12 cellular contexts compared by ENCODE assay signal in the genomic region with DNA sequence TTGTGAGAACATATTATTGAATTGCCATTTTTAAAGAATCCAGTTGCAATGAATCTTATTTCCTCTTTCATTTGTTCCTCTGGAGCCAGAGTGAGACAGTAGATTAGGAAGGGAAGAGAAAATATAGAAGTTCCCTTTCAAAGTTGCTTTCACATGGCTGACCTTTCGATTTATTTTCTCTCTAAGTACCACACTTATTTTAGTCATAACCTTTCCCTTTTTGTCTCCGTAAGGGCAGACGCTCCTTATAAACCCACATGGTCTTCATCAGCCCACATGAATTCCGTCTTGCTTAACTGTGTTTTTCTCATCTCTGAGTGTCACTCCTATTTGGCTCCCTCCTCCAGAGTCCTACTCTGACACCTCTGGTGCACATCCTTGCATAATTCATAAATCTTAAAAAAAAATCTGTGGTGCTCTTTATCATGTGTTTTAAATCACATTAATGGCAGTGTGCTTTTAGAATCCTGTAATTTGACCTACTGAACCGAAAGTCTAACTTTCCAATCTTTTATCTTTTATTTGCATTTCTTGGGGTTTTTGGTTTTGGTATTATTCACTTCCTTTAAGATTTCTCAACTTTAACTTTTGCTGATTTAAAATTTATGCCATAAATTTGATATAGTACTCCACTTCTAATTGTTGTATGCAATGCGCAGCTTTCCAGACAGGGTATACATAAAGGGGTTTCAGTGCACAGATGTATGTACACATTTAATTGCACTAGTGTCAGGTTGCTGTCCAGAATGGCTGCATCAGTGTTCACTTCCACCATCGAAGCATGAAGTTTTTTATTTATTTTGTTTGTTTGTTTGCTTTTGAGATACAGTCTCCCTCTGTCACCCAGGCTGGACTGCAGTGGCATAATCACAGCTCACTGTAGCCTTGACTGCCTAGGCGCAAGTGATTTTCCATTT. TPM values are rescaled to one million over a fixed set of nuclear protein-coding genes. Genes with fewer than 3 reads are reported as not detected.
A peak's percentile ranks its signal among the peaks of the same experiment; 100 is the strongest.
DNase-seq lines count a peak whose midpoint lies in the region; ATAC-seq and TF ChIP-seq lines count a peak whose summit lies in the region.
"Had no signal": no experiment of that assay in that cellular context is flagged by ENCODE, and none has a peak within 500 bp of the region (broad histone marks: within the 10 kb centered on the region; RNA-seq: fewer than 3 reads in every experiment).

No MANE protein-coding gene starts in this region.

- TF ChIP-seq EP300 in tibial nerve (IDR thresholded peaks at IDR 0.05): no peak

- WGBS in smooth muscle cell (ENCODE audit: low lambda C conversion rate): 61% methylated on average over 8 of the region's 8 CpGs
- 48 to 51% methylated on average over 8 of the region's 8 CpGs for WGBS in tibial nerve, 2 donors

- H3K27ac ChIP-seq in smooth muscle cell (ENCODE audit: low read depth): no peak overlapping the region
- H3K27ac ChIP-seq in tibial nerve: peak overlapping the region in 1 of 4 donors; percentile 17
- H3K27ac ChIP-seq: BLaER1, pancreas, stomach had no signal

- H3F3A ChIP-seq in smooth muscle cell (ENCODE audit: low read depth): no peaks in the 10 kb centered on the region

- no peak for TF ChIP-seq CTCF in smooth muscle cell (IDR thresholded peaks at IDR 0.05; ENCODE audit: borderline replicate concordance, insufficient read depth, poor library complexity, severe bottlenecking)
- no peak for TF ChIP-seq CTCF in tibial nerve (IDR thresholded peaks at IDR 0.05)

- CTCF ChIA-PET in activated CD4-positive, alpha-beta memory T cell treated with anti-CD3 and anti-CD28 coated beads for 36 hours (lab: Charles Lee): interaction anchor here (0.7 kb wide), 1 partner anchor 30 kb away, joined by 3 read pairs; no protein-coding TSS in a partner anchor
- CTCF ChIA-PET in activated CD4-positive, alpha-beta memory T cell treated with anti-CD3 and anti-CD28 coated beads, Interleukin-2, amount 10 ng/mL, durations not matched to agents 7 days and 5 days (lab: Charles Lee): no interaction called here

- H3K36me3 ChIP-seq in smooth muscle cell (ENCODE audit: low read depth) (no peaks in the 10 kb centered on the region), tibial nerve (no peaks in the 10 kb centered on the region)
- H3K36me3 ChIP-seq: BLaER1, pancreas, stomach had no signal

- H4K20me1 ChIP-seq in smooth muscle cell (ENCODE audit: low read depth): no peaks in the 10 kb centered on the region
- H4K20me1 ChIP-seq: BLaER1 had no signal

- no peaks in the 10 kb centered on the region for H3K36me3 Mint-ChIP-seq in activated CD4-positive, alpha-beta memory T cell treated with anti-CD3 and anti-CD28 coated beads for 36 hours
- H3K36me3 Mint-ChIP-seq in activated CD4-positive, alpha-beta memory T cell treated with anti-CD3 and anti-CD28 coated beads, Interleukin-2, amount 10 ng/mL, durations not matched to agents 7 days and 5 days (ENCODE audit: low read depth): no peaks in the 10 kb centered on the region
- no peaks in the 10 kb centered on the region for H3K36me3 Mint-ChIP-seq in activated T-helper 17 cell treated with anti-CD3 and anti-CD28 coated beads, Interleukin-2, amount 50 U/mL, for 72 hours (ENCODE audit: low read depth)

- H2AFZ ChIP-seq in smooth muscle cell (ENCODE audit: low read depth): no peak overlapping the region

- H3K79me2 ChIP-seq in smooth muscle cell (ENCODE audit: low read depth): no peaks in the 10 kb centered on the region

- no peak overlapping the region for H3K27ac Mint-ChIP-seq in activated CD4-positive, alpha-beta memory T cell treated with anti-CD3 and anti-CD28 coated beads for 36 hours
- no peak overlapping the region for H3K27ac Mint-ChIP-seq in activated CD4-positive, alpha-beta memory T cell treated with anti-CD3 and anti-CD28 coated beads, Interleukin-2, amount 10 ng/mL, durations not matched to agents 7 days and 5 days
- no peak overlapping the region for H3K27ac Mint-ChIP-seq in activated T-helper 17 cell treated with anti-CD3 and anti-CD28 coated beads, Interleukin-2, amount 50 U/mL, for 72 hours

- peak; percentile 47 for ATAC-seq in HG03439 (IDR thresholded peaks at IDR 0.05; ENCODE audit: unreplicated experiment)
- ATAC-seq in activated T-helper 17 cell treated with anti-CD3 and anti-CD28 coated beads, Interleukin-2, amount 50 U/mL, for 72 hours (replicated peaks): peak; percentile 75
- no peak for ATAC-seq in HG02938 (IDR thresholded peaks at IDR 0.05; ENCODE audit: unreplicated experiment)

- H3K4me3 ChIP-seq in smooth muscle cell (peak overlapping the region; percentile 9), tibial nerve (peak overlapping the region in 1 of 4 donors; percentile 16)
- H3K4me3 ChIP-seq: BLaER1, pancreas, stomach had no signal

- no peaks in the 10 kb centered on the region for H3K27me3 ChIP-seq in smooth muscle cell (ENCODE audit: low read depth)
- H3K27me3 ChIP-seq in tibial nerve: no peaks in the 10 kb centered on the region
- H3K27me3 ChIP-seq: BLaER1, pancreas, stomach had no signal

- no peak for TF ChIP-seq POLR2A in tibial nerve (IDR thresholded peaks at IDR 0.05)

- H3K4me1 Mint-ChIP-seq in activated CD4-positive, alpha-beta memory T cell treated with anti-CD3 and anti-CD28 coated beads for 36 hours (ENCODE audit: low read depth): peaks cover 25% of the 10 kb centered on the region
- H3K4me1 Mint-ChIP-seq in activated CD4-positive, alpha-beta memory T cell treated with anti-CD3 and anti-CD28 coated beads, Interleukin-2, amount 10 ng/mL, durations not matched to agents 7 days and 5 days: peaks cover 8% of the 10 kb centered on the region
- H3K4me1 Mint-ChIP-seq in activated T-helper 17 cell treated with anti-CD3 and anti-CD28 coated beads, Interleukin-2, amount 50 U/mL, for 72 hours: peaks cover 13% of the 10 kb centered on the region

- peak overlapping the region; percentile 65 for H3K4me2 ChIP-seq in smooth muscle cell
- H3K4me2 ChIP-seq: BLaER1 had no signal

- peaks cover 9% of the 10 kb centered on the region for H3K9me3 Mint-ChIP-seq in activated CD4-positive, alpha-beta memory T cell treated with anti-CD3 and anti-CD28 coated beads for 36 hours
- peaks cover 5% of the 10 kb centered on the region for H3K9me3 Mint-ChIP-seq in activated CD4-positive, alpha-beta memory T cell treated with anti-CD3 and anti-CD28 coated beads, Interleukin-2, amount 10 ng/mL, durations not matched to agents 7 days and 5 days
- H3K9me3 Mint-ChIP-seq in activated T-helper 17 cell treated with anti-CD3 and anti-CD28 coated beads, Interleukin-2, amount 50 U/mL, for 72 hours: peaks cover 6% of the 10 kb centered on the region

- POLR2A ChIA-PET in activated CD4-positive, alpha-beta memory T cell treated with anti-CD3 and anti-CD28 coated beads for 36 hours (lab: Charles Lee): no interaction called here
- POLR2A ChIA-PET in activated CD4-positive, alpha-beta memory T cell treated with anti-CD3 and anti-CD28 coated beads, Interleukin-2, amount 10 ng/mL, durations not matched to agents 7 days and 5 days (lab: Charles Lee): no interaction called here

- H3K27me3 Mint-ChIP-seq in activated CD4-positive, alpha-beta memory T cell treated with anti-CD3 and anti-CD28 coated beads for 36 hours: peaks cover 5% of the 10 kb centered on the region
- H3K27me3 Mint-ChIP-seq in activated CD4-positive, alpha-beta memory T cell treated with anti-CD3 and anti-CD28 coated beads, Interleukin-2, amount 10 ng/mL, durations not matched to agents 7 days and 5 days: peaks cover 37% of the 10 kb centered on the region
- H3K27me3 Mint-ChIP-seq in activated T-helper 17 cell treated with anti-CD3 and anti-CD28 coated beads, Interleukin-2, amount 50 U/mL, for 72 hours: peaks cover 8% of the 10 kb centered on the region

- intact Hi-C loops in activated CD4-positive, alpha-beta memory T cell treated with anti-CD3 and anti-CD28 coated beads for 36 hours (cut with micrococcal nuclease): loop anchor here (2.0 kb wide), 1 partner anchor 69 kb away; no protein-coding TSS in a partner anchor

- peak overlapping the region; percentile 52 for H3K4me3 Mint-ChIP-seq in activated CD4-positive, alpha-beta memory T cell treated with anti-CD3 and anti-CD28 coated beads for 36 hours
- no peak overlapping the region for H3K4me3 Mint-ChIP-seq in activated CD4-positive, alpha-beta memory T cell treated with anti-CD3 and anti-CD28 coated beads, Interleukin-2, amount 10 ng/mL, durations not matched to agents 7 days and 5 days
- H3K4me3 Mint-ChIP-seq in activated T-helper 17 cell treated with anti-CD3 and anti-CD28 coated beads, Interleukin-2, amount 50 U/mL, for 72 hours: peak overlapping the region; percentile 27

- no peaks in the 10 kb centered on the region for H3K4me1 ChIP-seq in smooth muscle cell (ENCODE audit: low read depth)
- peaks cover 0 to 12% (median 3%) of the 10 kb centered on the region in 4 donors for H3K4me1 ChIP-seq in tibial nerve

- no peak for DNase-seq in activated CD4-positive, alpha-beta memory T cell treated with anti-CD3 and anti-CD28 coated beads for 36 hours
- no peak for DNase-seq in activated CD4-positive, alpha-beta memory T cell treated with anti-CD3 and anti-CD28 coated beads, Interleukin-2, amount 10 ng/mL, durations not matched to agents 7 days and 5 days
- DNase-seq in smooth muscle cell (lab: John Stamatoyannopoulos, UW; ENCODE audit: unreplicated experiment) (no peak), LoVo (ENCODE audit: low spot score) (no peak), tibial nerve (ENCODE audit: low spot score in 2 of 2) (no peak)
- DNase-seq: NCI-H2081 treated with DMSO at 0.1 percent for 48 hours, pancreas, stomach had no signal

- H3K9me3 ChIP-seq in smooth muscle cell (replicated peaks; ENCODE audit: low read depth) (peaks cover 5% of the 10 kb centered on the region), tibial nerve (peaks cover 0 to 24% (median 3%) of the 10 kb centered on the region in 4 donors)
- H3K9me3 ChIP-seq: pancreas had no signal

- H3K9ac ChIP-seq in smooth muscle cell (ENCODE audit: low read depth): no peak overlapping the region
- H3K9ac ChIP-seq: BLaER1 had no signal

RNA-seq across cellular contexts. Expression of a gene that starts 38.6 kb away (rescaled TPM):
- 1 to 10 TPM in 1 of 2 experiments, under 1 TPM in 1; 0.93 to 1.6 TPM for total RNA-seq in activated CD4-positive, alpha-beta memory T cell treated with anti-CD3 and anti-CD28 coated beads for 36 hours
- 1 to 10 TPM in 1 of 2 experiments, under 1 TPM in 1; 0.95 to 1.7 TPM for total RNA-seq in activated CD4-positive, alpha-beta memory T cell treated with anti-CD3 and anti-CD28 coated beads, Interleukin-2, amount 10 ng/mL, durations not matched to agents 7 days and 5 days
- total RNA-seq in activated T-helper 17 cell treated with anti-CD3 and anti-CD28 coated beads, Interleukin-2, amount 50 U/mL, for 72 hours: under 1 TPM; 0.37 to 0.87 TPM
- total RNA-seq in smooth muscle cell (2.0 and 3.1 TPM in 2 replicates), tibial nerve (1 to 10 TPM; 2.8 to 3.9 (median 3.1) TPM)
- polyA plus RNA-seq in smooth muscle cell: 1.9 and 2.5 TPM in 2 replicates
